15 cellular contexts compared by ENCODE assay signal in genomic region chr12:99852666-99853065, GRCh38.
DNase-seq lines count a peak whose midpoint lies in the region; ATAC-seq and TF ChIP-seq lines count a peak whose summit lies in the region.
"Had no signal": no experiment of that assay in that cellular context is flagged by ENCODE, and none has a peak within 500 bp of the region (broad histone marks: within the 10 kb centered on the region; RNA-seq: fewer than 3 reads in every experiment).

No MANE protein-coding gene starts in this region.

- no peak overlapping the region for H3K27ac ChIP-seq in BLaER1
- H3K27ac ChIP-seq in SJCRH30, result no peak overlapping the region
- no peak overlapping the region for H3K27ac ChIP-seq in colonic mucosa
- H3K27ac ChIP-seq: PC-9 had no signal

- TF ChIP-seq CTCF in colonic mucosa (IDR thresholded peaks at IDR 0.05), result no peak

- peaks cover 87% of the 10 kb centered on the region; the same call in 1 of the 2 replicates for H4K20me1 ChIP-seq in BLaER1

- H3K27me3 ChIP-seq in BLaER1, result no peaks in the 10 kb centered on the region
- no peaks in the 10 kb centered on the region for H3K27me3 ChIP-seq in SJCRH30
- H3K27me3 ChIP-seq in colonic mucosa, result no peaks in the 10 kb centered on the region

- no peak overlapping the region for H3K9ac ChIP-seq in BLaER1
- H3K9ac ChIP-seq in colonic mucosa (ENCODE audit: low read depth in 2 of 2, low read length in 2 of 2), result no peak overlapping the region

- H3K9me3 ChIP-seq in BLaER1 (peaks cover 37% of the 10 kb centered on the region), SJCRH30 (replicated peaks) (no peaks in the 10 kb centered on the region), colonic mucosa (no peaks in the 10 kb centered on the region)
- H3K9me3 ChIP-seq: HAP-1 had no signal

- ATAC-seq in GM21390 (IDR thresholded peaks at IDR 0.05; ENCODE audit: unreplicated experiment), result no peak

- DNase-seq in M059J (ENCODE audit: low read depth), result peak; percentile 58
- peak; percentile 3 to 21 for DNase-seq in SJCRH30
- peak; percentile 84 for DNase-seq in islet precursor cell
- no peak for DNase-seq in colonic mucosa
- no peak for DNase-seq in pons (ENCODE audit: low spot score)
- DNase-seq: C1 segment of cervical spinal cord, KBM-7, NCI-H1048, NCI-H1694 treated with DMSO at 0.1 percent for 48 hours, NCI-H446 treated with DMSO at 0.1 percent for 48 hours, NCI-H82, PC-9 had no signal

- H3K4me2 ChIP-seq in BLaER1, result peak overlapping the region; percentile 31; the same call in 1 of the 2 replicates
- H3K4me2 ChIP-seq: PC-9 had no signal

- H3K4me1 ChIP-seq in BLaER1, result peaks cover 17% of the 10 kb centered on the region
- H3K4me1 ChIP-seq in SJCRH30, result no peaks in the 10 kb centered on the region
- H3K4me1 ChIP-seq in colonic mucosa, result no peaks in the 10 kb centered on the region
- H3K4me1 ChIP-seq: HAP-1 had no signal

- H3K4me3 ChIP-seq in BLaER1, result no peak overlapping the region
- no peak overlapping the region for H3K4me3 ChIP-seq in SJCRH30
- H3K4me3 ChIP-seq in colonic mucosa, result no peak overlapping the region
- H3K4me3 ChIP-seq: HAP-1, PC-9 had no signal

- peaks cover 32% of the 10 kb centered on the region for H3K36me3 ChIP-seq in BLaER1
- no peaks in the 10 kb centered on the region for H3K36me3 ChIP-seq in SJCRH30
- no peaks in the 10 kb centered on the region for H3K36me3 ChIP-seq in colonic mucosa
- H3K36me3 ChIP-seq: HAP-1 had no signal

- intact Hi-C loops in colonic mucosa (cut with DNase I), result no loop called here

Comparison
In these comparisons a context has a peak if more than half of its experiments do, and no peak if none do; other contexts are left out.
1. DNase-seq: peak in M059J (single experiment), SJCRH30 (2 of 2) and islet precursor cell (single experiment); none in colonic mucosa (single experiment) and pons (single experiment).